ENCODE assay signal across 1 cellular context in genomic region chr2:229296016-229296415, GRCh38.
TF ChIP-seq lines count a peak whose summit lies in the region.

No MANE protein-coding gene starts in this region.

TF ChIP-seq in GM23338, 12 proteins besides CTCF, POLR2A, EP300 and RAD21 (continued from another document):
- TF ChIP-seq ZNF462 (CRISPR knock-in tag; IDR thresholded peaks at IDR 0.05): no peak
- no peak for TF ChIP-seq ZNF114 (CRISPR knock-in tag; IDR thresholded peaks at IDR 0.05)
- no peak for TF ChIP-seq JUNB (IDR thresholded peaks at IDR 0.05; ENCODE audit: unreplicated experiment)
- no peak for TF ChIP-seq ETS1 (IDR thresholded peaks at IDR 0.05)
- TF ChIP-seq NANOG (IDR thresholded peaks at IDR 0.05; ENCODE audit: borderline replicate concordance): no peak
- no peak for TF ChIP-seq ZNF331 (CRISPR knock-in tag; IDR thresholded peaks at IDR 0.05; ENCODE audit: low read depth)
- TF ChIP-seq EZH2phosphoT487 (IDR thresholded peaks at IDR 0.05; ENCODE audit: unreplicated experiment): no peak
- no peak for TF ChIP-seq EZH2 (IDR thresholded peaks at IDR 0.05; ENCODE audit: low read depth, unreplicated experiment)
- no peak for TF ChIP-seq POLR2AphosphoS5 (IDR thresholded peaks at IDR 0.05; ENCODE audit: low read depth)
- no peak for TF ChIP-seq CREB1 (CRISPR knock-in tag; IDR thresholded peaks at IDR 0.05; ENCODE audit: low read depth)
- no peak for TF ChIP-seq STAT1 (IDR thresholded peaks at IDR 0.05; ENCODE audit: unreplicated experiment)
